ENCODE assay signal across 8 cellular contexts in the genomic region with DNA sequence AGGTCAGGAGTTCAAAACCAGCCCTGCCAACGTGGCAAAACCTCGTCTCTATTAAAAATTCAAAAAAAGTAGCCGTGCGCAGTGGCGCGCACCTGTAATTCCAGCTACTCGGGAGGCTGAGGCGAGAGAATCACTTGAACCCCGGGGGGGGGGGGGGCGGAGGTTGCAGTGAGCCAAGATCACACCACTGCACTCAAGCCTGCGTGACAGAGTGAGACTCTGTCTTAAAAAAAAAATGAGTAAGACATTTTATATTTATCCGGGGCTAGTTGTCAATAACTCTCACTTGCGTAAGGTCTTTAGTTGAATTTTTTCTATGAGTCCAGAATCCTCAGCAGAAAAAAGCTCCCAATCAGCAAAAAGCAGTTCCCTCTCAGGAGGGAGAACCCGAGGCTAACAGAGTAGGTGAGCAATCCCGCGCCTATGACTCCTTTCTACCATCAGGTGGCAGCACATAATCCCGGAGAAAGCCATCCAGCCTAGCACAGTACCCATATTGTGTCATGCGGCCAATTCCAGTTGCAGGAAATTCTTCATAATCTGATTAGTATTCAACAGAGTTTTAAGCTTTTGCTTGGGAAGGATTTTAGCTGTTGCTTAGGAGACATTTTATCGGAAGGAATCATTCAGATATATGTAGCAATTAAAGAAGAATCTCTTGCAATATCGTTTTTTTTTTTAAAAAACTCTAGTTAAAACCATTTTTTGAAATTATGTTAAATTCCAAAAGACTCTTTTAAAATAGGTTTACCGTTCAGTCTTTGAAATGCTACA. TPM values are rescaled to one million over a fixed set of nuclear protein-coding genes. Genes with fewer than 3 reads are reported as not detected.
DNase-seq lines count a peak whose midpoint lies in the region; ATAC-seq, FAIRE-seq and TF ChIP-seq lines count a peak whose summit lies in the region.

No MANE protein-coding gene starts in this region.

- no peaks in the 10 kb centered on the region for H3K9me3 ChIP-seq in thoracic aorta

- DNase-seq in GM03348 (ENCODE audit: low spot score): peak; percentile 92
- DNase-seq in H54 (ENCODE audit: insufficient read length, low spot score): peak; percentile 65
- peak; percentile 89 for DNase-seq in RPMI8226
- DNase-seq in activated T-helper 1 cell treated with anti-CD3 and anti-CD28 coated beads, Interleukin-2, amount 50 U/mL, for 16 hours (ENCODE audit: low read depth in 1 of 2, low spot score in 1 of 2): peak; percentile 17 to 28
- DNase-seq in fibroblast of villous mesenchyme (ENCODE audit: low read depth): peak; percentile 78
- DNase-seq in occipital lobe (lab: John Stamatoyannopoulos, UW): peak; percentile 65
- peak; percentile 28 for DNase-seq in thoracic aorta (ENCODE audit: low spot score)

- no peak overlapping the region for H3K27ac ChIP-seq in thoracic aorta

- H3K4me3 ChIP-seq in fibroblast of villous mesenchyme (ENCODE audit: low read depth, low read length) (no peak overlapping the region), thoracic aorta (peak overlapping the region; percentile 11)

- H3K4me1 ChIP-seq in thoracic aorta (ENCODE audit: control insufficient read depth in 1 of 2, low read depth in 2 of 2): no peaks in the 10 kb centered on the region

- TF ChIP-seq CTCF in LNCAP (IDR thresholded peaks at IDR 0.05) (peak; percentile 77), fibroblast of villous mesenchyme (IDR thresholded peaks at IDR 0.05; ENCODE audit: insufficient read depth, low read depth, low read length) (peak; percentile 96), thoracic aorta (IDR thresholded peaks at IDR 0.05) (peak; percentile 74)

- H3K27me3 ChIP-seq in thoracic aorta (replicated peaks; ENCODE audit: insufficient read depth): no peaks in the 10 kb centered on the region

- no peak for TF ChIP-seq POLR2A in H54 (IDR thresholded peaks at IDR 0.05; ENCODE audit: low read depth, low read length)

- FAIRE-seq in H54 (lab: Jason Lieb, UNC): peak; percentile 89

- peak; percentile 96 for ATAC-seq in thoracic aorta (ENCODE audit: insufficient number of reproducible peaks, low FRiP score, low read depth)

- no peaks in the 10 kb centered on the region for H3K36me3 ChIP-seq in thoracic aorta

RNA-seq across cellular contexts. Expression of gene CRYGA, which starts 11.9 kb away (rescaled TPM):
- total RNA-seq in fibroblast of villous mesenchyme (not detected in 2 replicates), occipital lobe (not detected), thoracic aorta (not detected)

RNA-seq across cellular contexts. Expression of gene C2orf80, which starts 14.6 kb away (rescaled TPM):
- total RNA-seq in fibroblast of villous mesenchyme (not detected in 2 replicates), occipital lobe (28.7 TPM), thoracic aorta (not detected)

RNA-seq across cellular contexts. Expression of gene CRYGB, which starts 29.3 kb away (rescaled TPM):
- total RNA-seq in fibroblast of villous mesenchyme (not detected in 2 replicates), occipital lobe (not detected), thoracic aorta (not detected)

RNA-seq across cellular contexts. Expression of gene CRYGC, which starts 45.6 kb away (rescaled TPM):
- total RNA-seq in fibroblast of villous mesenchyme (not detected in 2 replicates), occipital lobe (not detected), thoracic aorta (not detected)

RNA-seq across cellular contexts. Expression of gene CRYGD, which starts 50.9 kb away (rescaled TPM):
- not detected in 2 replicates for total RNA-seq in fibroblast of villous mesenchyme
- 1.7 TPM for total RNA-seq in occipital lobe
- not detected for total RNA-seq in thoracic aorta

Comparison
In these comparisons a context has a peak if more than half of its experiments do, and no peak if none do; other contexts are left out.
1. DNase-seq: peak in every context shown above with its lines; median percentile 92 in GM03348; 89 in RPMI8226; 78 in fibroblast of villous mesenchyme; 65 in H54; 65 in occipital lobe; 28 in thoracic aorta; 22 in activated T-helper 1 cell treated with anti-CD3 and anti-CD28 coated beads, Interleukin-2, amount 50 U/mL, for 16 hours.
2. RNA of gene C2orf80, which starts 14.6 kb away (total RNA-seq): 28.7 TPM in occipital lobe (single experiment); not detected in fibroblast of villous mesenchyme and not detected in thoracic aorta; every median in the first group is over 10 times any median in the second.
3. Peak in every context shown above with its lines, with median percentiles within 50 percentile points of each other: CTCF ChIP-seq.